ENCODE assay signal across 1 cellular context in genomic region chr10:15314482-15315070, GRCh38.
A peak's percentile ranks its signal among the peaks of the same experiment; 100 is the strongest.
TF ChIP-seq lines count a peak whose summit lies in the region.

No MANE protein-coding gene starts in this region.

TF ChIP-seq in K562, 482 proteins besides CTCF, POLR2A, EP300 and RAD21:
- TF ChIP-seq RBM14 (IDR thresholded peaks at IDR 0.05; ENCODE audit: borderline replicate concordance, insufficient read depth, low read depth, low read length) = no peak
- TF ChIP-seq HDGF (IDR thresholded peaks at IDR 0.05) = no peak
- no peak for TF ChIP-seq AFF1 (IDR thresholded peaks at IDR 0.05; ENCODE audit: low read depth in 1 of 2, partially characterized antibody in 2 of 2)
- TF ChIP-seq CEBPZ (IDR thresholded peaks at IDR 0.05; ENCODE audit: borderline replicate concordance, low read depth, low read length) = no peak
- TF ChIP-seq ZFX (CRISPR knock-in tag; IDR thresholded peaks at IDR 0.05) = peak; percentile 22; the same call in 1 of the 2 replicates
- TF ChIP-seq ZBTB17 (CRISPR knock-in tag; IDR thresholded peaks at IDR 0.05) = peak; percentile 27; the same call in 1 of the 2 replicates
- TF ChIP-seq ZNF140 (CRISPR knock-in tag; IDR thresholded peaks at IDR 0.05) = no peak
- TF ChIP-seq, protein P1, sequence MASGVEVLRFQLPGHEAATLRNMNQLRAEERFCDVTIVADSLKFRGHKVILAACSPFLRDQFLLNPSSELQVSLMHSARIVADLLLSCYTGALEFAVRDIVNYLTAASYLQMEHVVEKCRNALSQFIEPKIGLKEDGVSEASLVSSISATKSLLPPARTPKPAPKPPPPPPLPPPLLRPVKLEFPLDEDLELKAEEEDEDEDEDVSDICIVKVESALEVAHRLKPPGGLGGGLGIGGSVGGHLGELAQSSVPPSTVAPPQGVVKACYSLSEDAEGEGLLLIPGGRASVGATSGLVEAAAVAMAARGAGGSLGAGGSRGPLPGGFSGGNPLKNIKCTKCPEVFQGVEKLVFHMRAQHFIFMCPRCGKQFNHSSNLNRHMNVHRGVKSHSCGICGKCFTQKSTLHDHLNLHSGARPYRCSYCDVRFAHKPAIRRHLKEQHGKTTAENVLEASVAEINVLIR (CRISPR knock-in tag; IDR thresholded peaks at IDR 0.05) = no peak
- TF ChIP-seq ZNF589 (CRISPR knock-in tag; IDR thresholded peaks at IDR 0.05; ENCODE audit: low read depth) = peak; percentile 0; the same call in 1 of the 2 replicates
- TF ChIP-seq, protein P2, sequence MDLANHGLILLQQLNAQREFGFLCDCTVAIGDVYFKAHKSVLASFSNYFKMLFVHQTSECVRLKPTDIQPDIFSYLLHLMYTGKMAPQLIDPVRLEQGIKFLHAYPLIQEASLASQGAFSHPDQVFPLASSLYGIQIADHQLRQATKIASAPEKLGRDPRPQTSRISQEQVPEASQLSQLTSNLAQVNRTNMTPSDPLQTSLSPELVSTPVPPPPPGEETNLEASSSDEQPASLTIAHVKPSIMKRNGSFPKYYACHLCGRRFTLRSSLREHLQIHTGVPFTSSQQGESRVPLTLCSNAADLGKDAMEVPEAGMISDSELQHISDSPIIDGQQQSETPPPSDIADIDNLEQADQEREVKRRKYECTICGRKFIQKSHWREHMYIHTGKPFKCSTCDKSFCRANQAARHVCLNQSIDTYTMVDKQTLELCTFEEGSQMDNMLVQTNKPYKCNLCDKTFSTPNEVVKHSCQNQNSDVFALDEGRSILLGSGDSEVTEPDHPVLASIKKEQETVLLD (IDR thresholded peaks at IDR 0.05) = no peak
- peak; percentile 6; the same call in 1 of the 2 replicates for TF ChIP-seq KLF6 (CRISPR knock-in tag; IDR thresholded peaks at IDR 0.05; ENCODE audit: borderline replicate concordance)
- 0 out of 2 replicates have a peak, but pooled peaks have one; percentile 75 for TF ChIP-seq ZNF165 (CRISPR knock-in tag; IDR thresholded peaks at IDR 0.05; ENCODE audit: borderline replicate concordance)
- TF ChIP-seq, protein P3, sequence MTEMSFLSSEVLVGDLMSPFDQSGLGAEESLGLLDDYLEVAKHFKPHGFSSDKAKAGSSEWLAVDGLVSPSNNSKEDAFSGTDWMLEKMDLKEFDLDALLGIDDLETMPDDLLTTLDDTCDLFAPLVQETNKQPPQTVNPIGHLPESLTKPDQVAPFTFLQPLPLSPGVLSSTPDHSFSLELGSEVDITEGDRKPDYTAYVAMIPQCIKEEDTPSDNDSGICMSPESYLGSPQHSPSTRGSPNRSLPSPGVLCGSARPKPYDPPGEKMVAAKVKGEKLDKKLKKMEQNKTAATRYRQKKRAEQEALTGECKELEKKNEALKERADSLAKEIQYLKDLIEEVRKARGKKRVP (CRISPR knock-in tag; IDR thresholded peaks at IDR 0.05) = 0 out of 2 replicates have a peak, but pooled peaks have one; percentile 9
